ENCODE assay signal across 19 cellular contexts in the genomic region with DNA sequence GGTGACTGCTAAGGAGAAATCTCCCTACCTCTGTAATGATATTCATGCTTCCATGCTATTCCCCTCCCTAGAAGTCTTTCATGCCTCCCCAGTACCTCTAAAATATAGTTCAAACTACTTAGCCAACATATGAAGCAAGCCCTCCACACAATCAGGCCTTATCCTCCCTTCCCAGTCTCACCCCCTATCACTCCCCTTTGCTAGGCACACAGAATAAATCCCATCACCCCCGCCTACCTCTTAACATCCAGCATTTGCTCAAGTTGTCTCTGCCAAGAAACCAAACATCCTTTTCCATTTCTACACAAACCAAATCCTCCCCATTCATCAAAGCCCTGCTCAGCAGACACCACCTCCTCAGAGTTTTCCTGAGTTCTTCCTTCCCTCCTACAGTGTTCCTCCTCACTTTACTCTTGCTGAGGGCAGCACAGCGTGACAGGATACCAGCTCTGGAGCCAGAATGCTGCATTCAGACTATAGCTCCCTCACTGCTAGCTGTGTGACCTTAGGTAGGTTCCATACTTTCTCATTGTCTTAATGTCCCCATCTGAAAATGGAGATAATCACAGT. TPM values are rescaled to one million over a fixed set of nuclear protein-coding genes. Genes with fewer than 3 reads are reported as not detected.
A peak's percentile ranks its signal among the peaks of the same experiment; 100 is the strongest.
DNase-seq lines count a peak whose midpoint lies in the region; ATAC-seq and TF ChIP-seq lines count a peak whose summit lies in the region.
"Had no signal": no experiment of that assay in that cellular context is flagged by ENCODE, and none has a peak within 500 bp of the region (broad histone marks: within the 10 kb centered on the region; RNA-seq: fewer than 3 reads in every experiment).

No MANE protein-coding gene starts in this region.

- POLR2A ChIA-PET in HEK293 (lab: Yijun Ruan, JAX) = no interaction called here

- H3K27me3 ChIP-seq in MM.1S (replicated peaks; ENCODE audit: insufficient read depth, low read length) = no peaks in the 10 kb centered on the region
- H3K27me3 ChIP-seq: MG63 had no signal

- peaks cover 30% of the 10 kb centered on the region for H3F3A ChIP-seq in MM.1S (ENCODE audit: insufficient read depth, low read length)

- ATAC-seq in stimulated activated effector memory CD8-positive, alpha-beta T cell treated with anti-CD3 and anti-CD28 coated beads, Interleukin-12 subunit alpha, Interleukin-12 subunit beta, amount 100 ng/mL, for 72 hours = no peak
- no peak for ATAC-seq in natural killer cell treated with Interleukin-12 subunit alpha and Interleukin-12 subunit beta and Interleukin-15 and Interleukin-18, amount 100 ng/mL, for 72 hours
- ATAC-seq in HG02870 (IDR thresholded peaks at IDR 0.05; ENCODE audit: unreplicated experiment) = no peak
- ATAC-seq: CD8-positive, alpha-beta T cell; HepG2 had no signal

- CTCF ChIA-PET in HEK293 (lab: Yijun Ruan, JAX) = interaction anchor here (0.7 kb wide), 1 partner anchor 9 kb away, joined by 3 read pairs; no protein-coding TSS in a partner anchor

- peaks cover 2% of the 10 kb centered on the region for H3K27me3 Mint-ChIP-seq in endothelial cell (ENCODE audit: unreplicated experiment)
- H3K27me3 Mint-ChIP-seq in natural killer cell treated with Interleukin-12 subunit alpha and Interleukin-12 subunit beta and Interleukin-15 and Interleukin-18, amount 100 ng/mL, for 72 hours = no peaks in the 10 kb centered on the region
- H3K27me3 Mint-ChIP-seq: B cell had no signal

- no peaks in the 10 kb centered on the region for H3K9me3 Mint-ChIP-seq in endothelial cell (ENCODE audit: unreplicated experiment)
- H3K9me3 Mint-ChIP-seq in stimulated activated effector memory CD8-positive, alpha-beta T cell treated with anti-CD3 and anti-CD28 coated beads, Interleukin-12 subunit alpha, Interleukin-12 subunit beta, amount 100 ng/mL, for 72 hours = no peaks in the 10 kb centered on the region
- no peaks in the 10 kb centered on the region for H3K9me3 Mint-ChIP-seq in natural killer cell treated with Interleukin-12 subunit alpha and Interleukin-12 subunit beta and Interleukin-15 and Interleukin-18, amount 100 ng/mL, for 72 hours
- H3K9me3 Mint-ChIP-seq: CD8-positive, alpha-beta T cell had no signal

- DNase-seq in MM.1S = no peak
- no peak for DNase-seq in endothelial cell (ENCODE audit: low spot score)
- DNase-seq in stimulated activated effector memory CD8-positive, alpha-beta T cell treated with anti-CD3 and anti-CD28 coated beads, Interleukin-12 subunit alpha, Interleukin-12 subunit beta, amount 100 ng/mL, for 72 hours (ENCODE audit: low spot score in 2 of 2) = no peak
- no peak for DNase-seq in natural killer cell treated with Interleukin-12 subunit alpha and Interleukin-12 subunit beta and Interleukin-15 and Interleukin-18, amount 100 ng/mL, for 72 hours (ENCODE audit: low spot score)
- no peak for DNase-seq in GM20000 (ENCODE audit: low spot score)
- DNase-seq: CD8-positive, alpha-beta T cell; DMS79 treated with DMSO at 0.1 percent for 48 hours; Karpas-422; MG63; NCI-H1092 treated with DMSO at 0.1 percent for 48 hours; NCI-H510A treated with DMSO at 0.1 percent for 48 hours; NCI-H82; PC-9 had no signal

- H3K9me2 ChIP-seq in MM.1S (replicated peaks; ENCODE audit: insufficient read depth, low read length) = no peaks in the 10 kb centered on the region

- H3K4me1 ChIP-seq in HEK293 (ENCODE audit: control insufficient read depth, insufficient read depth, low read length) = peaks cover 13% of the 10 kb centered on the region
- peaks cover 51% of the 10 kb centered on the region for H3K4me1 ChIP-seq in MM.1S (ENCODE audit: low read length)

- H3K27ac ChIP-seq in HEK293 (ENCODE audit: extremely low read depth, low read depth, low read length) (no peak overlapping the region), MM.1S (ENCODE audit: low read length) (peak overlapping the region; percentile 26; the same call in 1 of the 2 replicates)
- H3K27ac ChIP-seq: PC-9, SK-N-MC had no signal

- H3K36me3 ChIP-seq in HEK293 (ENCODE audit: control insufficient read depth in 2 of 2, insufficient read depth in 1 of 2, low read length in 2 of 2) (no peaks in the 10 kb centered on the region; a peak in 1 of 3 replicates), MM.1S (replicated peaks; ENCODE audit: insufficient read depth, low read length) (no peaks in the 10 kb centered on the region)
- H3K36me3 ChIP-seq: HAP-1, MG63 had no signal

- no peak overlapping the region for H2AFZ ChIP-seq in MM.1S (ENCODE audit: low read length)
- H2AFZ ChIP-seq: PC-9 had no signal

- no peaks in the 10 kb centered on the region for H3K36me3 Mint-ChIP-seq in endothelial cell (ENCODE audit: low read depth, unreplicated experiment)
- peaks cover 6% of the 10 kb centered on the region for H3K36me3 Mint-ChIP-seq in stimulated activated effector memory CD8-positive, alpha-beta T cell treated with anti-CD3 and anti-CD28 coated beads, Interleukin-12 subunit alpha, Interleukin-12 subunit beta, amount 100 ng/mL, for 72 hours
- H3K36me3 Mint-ChIP-seq in natural killer cell treated with Interleukin-12 subunit alpha and Interleukin-12 subunit beta and Interleukin-15 and Interleukin-18, amount 100 ng/mL, for 72 hours = no peaks in the 10 kb centered on the region

- H3K4me2 ChIP-seq in MM.1S (ENCODE audit: low read depth, low read length) = peak overlapping the region; percentile 51; the same call in 1 of the 2 replicates

- TF ChIP-seq CTCF in HEK293 (tag by site-specific recombination; IDR thresholded peaks at IDR 0.05) (no peak), MM.1S (IDR thresholded peaks at IDR 0.05; ENCODE audit: low read length) (no peak), endothelial cell (IDR thresholded peaks at IDR 0.05; ENCODE audit: unreplicated experiment) (no peak), GM20000 (IDR thresholded peaks at IDR 0.05; ENCODE audit: extremely low read depth, missing control alignments) (no peak)

- H3K9ac ChIP-seq in MM.1S (ENCODE audit: low read length) = no peak overlapping the region

- no peak overlapping the region for H3K4me3 Mint-ChIP-seq in endothelial cell (ENCODE audit: unreplicated experiment)
- no peak overlapping the region for H3K4me3 Mint-ChIP-seq in stimulated activated effector memory CD8-positive, alpha-beta T cell treated with anti-CD3 and anti-CD28 coated beads, Interleukin-12 subunit alpha, Interleukin-12 subunit beta, amount 100 ng/mL, for 72 hours
- H3K4me3 Mint-ChIP-seq in natural killer cell treated with Interleukin-12 subunit alpha and Interleukin-12 subunit beta and Interleukin-15 and Interleukin-18, amount 100 ng/mL, for 72 hours = no peak overlapping the region
- H3K4me3 Mint-ChIP-seq: B cell; CD8-positive, alpha-beta T cell had no signal

- H3K27ac Mint-ChIP-seq in endothelial cell (ENCODE audit: unreplicated experiment) = peak overlapping the region; percentile 62
- H3K27ac Mint-ChIP-seq in stimulated activated effector memory CD8-positive, alpha-beta T cell treated with anti-CD3 and anti-CD28 coated beads, Interleukin-12 subunit alpha, Interleukin-12 subunit beta, amount 100 ng/mL, for 72 hours = peak overlapping the region; percentile 27
- H3K27ac Mint-ChIP-seq in natural killer cell treated with Interleukin-12 subunit alpha and Interleukin-12 subunit beta and Interleukin-15 and Interleukin-18, amount 100 ng/mL, for 72 hours = no peak overlapping the region
- H3K27ac Mint-ChIP-seq: B cell; CD8-positive, alpha-beta T cell had no signal

- peaks cover 83% of the 10 kb centered on the region for H3K79me2 ChIP-seq in MM.1S (ENCODE audit: low read length)

- H3K4me1 Mint-ChIP-seq in endothelial cell (ENCODE audit: unreplicated experiment) = peaks cover 14% of the 10 kb centered on the region
- peaks cover 61% of the 10 kb centered on the region for H3K4me1 Mint-ChIP-seq in stimulated activated effector memory CD8-positive, alpha-beta T cell treated with anti-CD3 and anti-CD28 coated beads, Interleukin-12 subunit alpha, Interleukin-12 subunit beta, amount 100 ng/mL, for 72 hours
- H3K4me1 Mint-ChIP-seq in natural killer cell treated with Interleukin-12 subunit alpha and Interleukin-12 subunit beta and Interleukin-15 and Interleukin-18, amount 100 ng/mL, for 72 hours (ENCODE audit: low read depth in 2 of 2) = peaks cover 17 to 25% of the 10 kb centered on the region in 2 donors

- H3K9me3 ChIP-seq in HEK293 (ENCODE audit: control insufficient read depth, insufficient read depth, low read depth, low read length) (no peaks in the 10 kb centered on the region), MM.1S (replicated peaks; ENCODE audit: insufficient read depth, low read length) (no peaks in the 10 kb centered on the region)
- H3K9me3 ChIP-seq: HAP-1, MG63 had no signal

- H3K4me3 ChIP-seq in HEK293 (ENCODE audit: low read depth, low read length) (no peak overlapping the region), MM.1S (ENCODE audit: low read length) (no peak overlapping the region)
- H3K4me3 ChIP-seq: HAP-1, MG63, PC-9, SK-N-MC had no signal

- no peaks in the 10 kb centered on the region for H4K20me1 ChIP-seq in MM.1S (ENCODE audit: insufficient read depth, low read length)

TF ChIP-seq in HEK293, 187 proteins besides CTCF, POLR2A, EP300 and RAD21 (continues in another document):
- no peak for TF ChIP-seq ZNF560 (tag by site-specific recombination; IDR thresholded peaks at IDR 0.05; ENCODE audit: borderline replicate concordance)
- TF ChIP-seq WT1 (tag by site-specific recombination; IDR thresholded peaks at IDR 0.05) = peak; percentile 94
- 0 out of 2 replicates have a peak, but pooled peaks have one; percentile 23 for TF ChIP-seq ZFHX2 (tag by site-specific recombination; conservative IDR thresholded peaks at IDR 0.05)
- TF ChIP-seq TRIM28 (IDR thresholded peaks at IDR 0.05; ENCODE audit: borderline replicate concordance, low read length) = no peak
- peak; percentile 8; the same call in 1 of the 2 replicates for TF ChIP-seq ZIC2 (tag by site-specific recombination; IDR thresholded peaks at IDR 0.05)
- peak; percentile 44 for TF ChIP-seq ZNF600 (tag by site-specific recombination; IDR thresholded peaks at IDR 0.05)
- no peak for TF ChIP-seq ZNF274 (IDR thresholded peaks at IDR 0.05; ENCODE audit: low read length)
- TF ChIP-seq ZNF274 (tag by site-specific recombination; IDR thresholded peaks at IDR 0.05; ENCODE audit: borderline replicate concordance) = no peak
- no peak for TF ChIP-seq KLF10 (tag by site-specific recombination; IDR thresholded peaks at IDR 0.05)
- TF ChIP-seq GLIS1 (tag by site-specific recombination; IDR thresholded peaks at IDR 0.05) = peak; percentile 59; the same call in 1 of the 2 replicates

RNA-seq across cellular contexts. Expression of gene TOM1L2, which starts 7.0 kb away (rescaled TPM):
- 26.9 TPM for total RNA-seq in endothelial cell (ENCODE audit: unreplicated experiment)
- total RNA-seq in natural killer cell treated with Interleukin-12 subunit alpha and Interleukin-12 subunit beta and Interleukin-15 and Interleukin-18, amount 100 ng/mL, for 72 hours = 10 to 100 TPM; 15.5 to 17.8 TPM

RNA-seq across cellular contexts. Expression of gene DRC3, which starts 7.4 kb away (rescaled TPM):
- total RNA-seq in endothelial cell (ENCODE audit: unreplicated experiment) = 4.3 TPM
- under 1 TPM in 1 of 2 donors, not detected in 1; 0.47 TPM for total RNA-seq in natural killer cell treated with Interleukin-12 subunit alpha and Interleukin-12 subunit beta and Interleukin-15 and Interleukin-18, amount 100 ng/mL, for 72 hours

Comparison
In these comparisons a context has a peak if more than half of its experiments do, and no peak if none do; other contexts are left out.
1. H3K27ac Mint-ChIP-seq: peak in endothelial cell (single experiment) and stimulated activated effector memory CD8-positive, alpha-beta T cell treated with anti-CD3 and anti-CD28 coated beads, Interleukin-12 subunit alpha, Interleukin-12 subunit beta, amount 100 ng/mL, for 72 hours (single experiment); none in natural killer cell treated with Interleukin-12 subunit alpha and Interleukin-12 subunit beta and Interleukin-15 and Interleukin-18, amount 100 ng/mL, for 72 hours (0 of 2).